ENCODE assay signal across 1 cellular context in genomic region chr20:5660346-5660745, GRCh38.
A peak's percentile ranks its signal among the peaks of the same experiment; 100 is the strongest.
TF ChIP-seq lines count a peak whose summit lies in the region.

No MANE protein-coding gene starts in this region.

TF ChIP-seq in IMR-90, 13 proteins besides CTCF, POLR2A, EP300 and RAD21:
- TF ChIP-seq NFE2L2 (IDR thresholded peaks at IDR 0.05; ENCODE audit: low read depth, low read length), result no peak
- TF ChIP-seq CEBPB (IDR thresholded peaks at IDR 0.05; ENCODE audit: low read depth, low read length), result 0 out of 2 replicates have a peak, but pooled peaks have one; percentile 38
